In genomic region chr1:65449214-65449823, GRCh38 we compare ENCODE assay signal across 23 cellular contexts. TPM values are rescaled to one million over a fixed set of nuclear protein-coding genes. Genes with fewer than 3 reads are reported as not detected.
DNase-seq lines count a peak whose midpoint lies in the region; ATAC-seq, FAIRE-seq and TF ChIP-seq lines count a peak whose summit lies in the region.
"Had no signal": no experiment of that assay in that cellular context is flagged by ENCODE, and none has a peak within 500 bp of the region (broad histone marks: within the 10 kb centered on the region; RNA-seq: fewer than 3 reads in every experiment).

No MANE protein-coding gene starts in this region.

- CTCF ChIA-PET in Panc1 (lab: Charles Lee), result interaction anchor here (0.7 to 1.0 kb wide), 3 partner anchors 9 to 238 kb away, joined by 4 to 8 read pairs (median 4); no protein-coding TSS in a partner anchor

- H3K4me1 Mint-ChIP-seq in osteocyte (ENCODE audit: unreplicated experiment), result no peaks in the 10 kb centered on the region
- H3K4me1 Mint-ChIP-seq: activated naive CD8-positive, alpha-beta T cell treated with anti-CD3 and anti-CD28 coated beads, Interleukin-2, amount 50 U/mL, for 24 hours; nephron progenitor cell had no signal

- no peaks in the 10 kb centered on the region for H3K27me3 ChIP-seq in Panc1 (ENCODE audit: control insufficient read depth, insufficient read depth, low read length)
- H3K27me3 ChIP-seq: breast epithelium, gastrocnemius medialis had no signal

- peak; percentile 24; the same call in 1 of the 2 replicates for TF ChIP-seq CTCF in Panc1 (IDR thresholded peaks at IDR 0.05)
- peak; percentile 38 for TF ChIP-seq CTCF in epithelial cell of proximal tubule (conservative IDR thresholded peaks at IDR 0.05; ENCODE audit: low read depth, low read length)
- peak; percentile 26 for TF ChIP-seq CTCF in osteocyte (IDR thresholded peaks at IDR 0.05)

- H3K36me3 Mint-ChIP-seq in osteocyte (ENCODE audit: unreplicated experiment), result no peaks in the 10 kb centered on the region

- H3K4me3 ChIP-seq in Panc1 (ENCODE audit: low read depth in 2 of 2, low read length in 2 of 2) (no peak overlapping the region), epithelial cell of proximal tubule (ENCODE audit: low read depth, low read length) (no peak overlapping the region)
- H3K4me3 ChIP-seq: breast epithelium, gastrocnemius medialis, HAP-1 had no signal

- no TSS peak for BruUV-seq in Panc1 (replicated peaks; lab: Mats Ljungman, UMichigan)

- in situ Hi-C loops in Panc1 (cut with HindIII; ENCODE audit: low pct_unique_long_range_greater_than_20kb, low sequenced_read_pairs), result no loop called here

- no peaks in the 10 kb centered on the region for H3K9me3 Mint-ChIP-seq in osteocyte (ENCODE audit: unreplicated experiment)
- H3K9me3 Mint-ChIP-seq: activated naive CD8-positive, alpha-beta T cell treated with anti-CD3 and anti-CD28 coated beads, Interleukin-2, amount 50 U/mL, for 24 hours had no signal

- H3K36me3 ChIP-seq in Panc1 (ENCODE audit: control insufficient read depth, insufficient read depth, low read length), result no peaks in the 10 kb centered on the region
- H3K36me3 ChIP-seq: breast epithelium, gastrocnemius medialis, HAP-1 had no signal

- POLR2A ChIA-PET in Panc1 (lab: Charles Lee), result interaction anchor here (0.6 kb wide), 1 partner anchor 275 kb away, joined by 4 read pairs; no protein-coding TSS in a partner anchor

- H3K27ac Mint-ChIP-seq in osteocyte (ENCODE audit: unreplicated experiment), result no peak overlapping the region
- H3K27ac Mint-ChIP-seq: activated naive CD8-positive, alpha-beta T cell treated with anti-CD3 and anti-CD28 coated beads, Interleukin-2, amount 50 U/mL, for 24 hours; nephron progenitor cell had no signal

- intact Hi-C loops in Panc1 (cut with micrococcal nuclease; ENCODE audit: unreplicated experiment), result no loop called here

- H3K4me1 ChIP-seq in Panc1 (ENCODE audit: control insufficient read depth, insufficient read depth, low read length), result no peaks in the 10 kb centered on the region
- H3K4me1 ChIP-seq: breast epithelium, Caco-2, gastrocnemius medialis, HAP-1 had no signal

- peak; percentile 49 for FAIRE-seq in G401.6 (lab: Jason Lieb, UNC)

- no peaks in the 10 kb centered on the region for H3K9me3 ChIP-seq in Panc1 (ENCODE audit: control insufficient read depth, insufficient read depth, low read depth, low read length)
- H3K9me3 ChIP-seq: breast epithelium, Caco-2, gastrocnemius medialis, HAP-1 had no signal

- no peak for ATAC-seq in Panc1
- ATAC-seq in HG03039 (IDR thresholded peaks at IDR 0.05; ENCODE audit: unreplicated experiment), result no peak
- ATAC-seq: activated naive CD8-positive, alpha-beta T cell treated with anti-CD3 and anti-CD28 coated beads, Interleukin-2, amount 50 U/mL, for 24 hours; gastrocnemius medialis had no signal

- DNase-seq in Panc1 (ENCODE audit: low read depth, low spot score) (no peak), epithelial cell of proximal tubule (ENCODE audit: low read depth) (no peak), osteocyte (ENCODE audit: extremely low spot score, unreplicated experiment) (no peak), NCI-H510A treated with DMSO at 0.1 percent for 48 hours (lab: John Stamatoyannopoulos, UW) (no peak), globus pallidus (ENCODE audit: low spot score) (no peak)
- DNase-seq: activated naive CD8-positive, alpha-beta T cell treated with anti-CD3 and anti-CD28 coated beads, Interleukin-2, amount 50 U/mL, for 24 hours; AML-193; gastrocnemius medialis; midbrain; NCI-H1092; NCI-H2029; NCI-H446; nephron progenitor cell; NK-92 treated with Interleukin-12 subunit alpha and Interleukin-12 subunit beta, amount 100 ng/mL, for 24 hours; substantia nigra had no signal

- no peak overlapping the region for H3K27ac ChIP-seq in Panc1 (ENCODE audit: low read length)
- H3K27ac ChIP-seq: breast epithelium, epithelial cell of prostate, gastrocnemius medialis, KMS-11, RWPE1 had no signal

- H3K27me3 Mint-ChIP-seq in osteocyte (ENCODE audit: unreplicated experiment), result no peaks in the 10 kb centered on the region
- H3K27me3 Mint-ChIP-seq: activated naive CD8-positive, alpha-beta T cell treated with anti-CD3 and anti-CD28 coated beads, Interleukin-2, amount 50 U/mL, for 24 hours had no signal

- H3K4me3 Mint-ChIP-seq in osteocyte (ENCODE audit: unreplicated experiment), result no peak overlapping the region
- H3K4me3 Mint-ChIP-seq: activated naive CD8-positive, alpha-beta T cell treated with anti-CD3 and anti-CD28 coated beads, Interleukin-2, amount 50 U/mL, for 24 hours; nephron progenitor cell had no signal

RNA-seq across cellular contexts. Expression of gene LEPR, which starts 28.9 kb away (rescaled TPM):
- total RNA-seq in Panc1 (2021; ENCODE audit: unreplicated experiment), result 3.0 TPM
- polyA plus RNA-seq in Panc1 (2012; ENCODE audit: insufficient read length), result 1.4 TPM
- 10.6 and 12.4 TPM in 2 replicates for total RNA-seq in epithelial cell of proximal tubule
- 12.2 and 14.2 TPM in 2 replicates for total RNA-seq in osteocyte

RNA-seq across cellular contexts. Expression of gene LEPROT, which starts 28.9 kb away (rescaled TPM):
- 53.6 TPM for total RNA-seq in Panc1 (2021; ENCODE audit: unreplicated experiment)
- 34.4 TPM for polyA plus RNA-seq in Panc1 (2012; ENCODE audit: insufficient read length)
- 47.3 and 71.7 TPM in 2 replicates for total RNA-seq in epithelial cell of proximal tubule
- total RNA-seq in osteocyte, result 158 and 171 TPM in 2 replicates
